28 cellular contexts compared by ENCODE assay signal in genomic region chr17:39938140-39938869, GRCh38.
A peak's percentile ranks its signal among the peaks of the same experiment; 100 is the strongest.
DNase-seq lines count a peak whose midpoint lies in the region; ATAC-seq, FAIRE-seq and TF ChIP-seq lines count a peak whose summit lies in the region.
"Had no signal": no experiment of that assay in that cellular context is flagged by ENCODE, and none has a peak within 500 bp of the region (broad histone marks: within the 10 kb centered on the region; RNA-seq: fewer than 3 reads in every experiment).

No MANE protein-coding gene starts in this region.

- H3K4me1 ChIP-seq in BLaER1 treated with 17β-estradiol and CSF1 and Interleukin-3, amounts not matched to agents 10 nM and 100 nM = peaks cover 30 to 83% (median 73%) of the 10 kb centered on the region in 10 experiments
- H3K4me1 ChIP-seq: breast epithelium, prostate gland, thyroid gland had no signal

- ATAC-seq in HG03571 (IDR thresholded peaks at IDR 0.05; ENCODE audit: unreplicated experiment) (peak; percentile 49), GM19324 (IDR thresholded peaks at IDR 0.05; ENCODE audit: low FRiP score, unreplicated experiment) (no peak)
- ATAC-seq: A549, left lobe of liver, T-cell had no signal

- H3K27me3 ChIP-seq in BLaER1 treated with 17β-estradiol and CSF1 and Interleukin-3, amounts not matched to agents 10 nM and 100 nM = no peaks in the 10 kb centered on the region
- H3K27me3 ChIP-seq: breast epithelium, SJSA1, stomach, thyroid gland had no signal

- H3K9me3 ChIP-seq in BLaER1 treated with 17β-estradiol and CSF1 and Interleukin-3, amounts not matched to agents 10 nM and 100 nM (replicated peaks in 1 of 11) = no peaks in the 10 kb centered on the region
- H3K9me3 ChIP-seq: A549, breast epithelium, neutrophil, prostate gland, SJSA1, stomach, thyroid gland had no signal

- FAIRE-seq in H54 (lab: Jason Lieb, UNC) = no peak
- FAIRE-seq: A549, RCC 7860 had no signal

- H3K4me3 ChIP-seq in BLaER1 treated with 17β-estradiol and CSF1 and Interleukin-3, amounts not matched to agents 10 nM and 100 nM = no peak overlapping the region
- H3K4me3 ChIP-seq: A549, breast epithelium, prostate gland, SJSA1, stomach, thyroid gland had no signal

- no peaks in the 10 kb centered on the region for H4K20me1 ChIP-seq in BLaER1 treated with 17β-estradiol and CSF1 and Interleukin-3, amounts not matched to agents 10 nM and 100 nM

- no peak overlapping the region for H3K9ac ChIP-seq in BLaER1 treated with 17β-estradiol and CSF1 and Interleukin-3, amounts not matched to agents 10 nM and 100 nM

- peak overlapping the region in 9 of 11 experiments; percentile 6 to 81 (median 74); a peak in 12 of 22 replicates for H3K4me2 ChIP-seq in BLaER1 treated with 17β-estradiol and CSF1 and Interleukin-3, amounts not matched to agents 10 nM and 100 nM
- H3K4me2 ChIP-seq: A549 had no signal

- in situ Hi-C loops in GM13976 (cut with MboI; ENCODE audit: low sequenced_read_pairs, unreplicated experiment) = no loop called here

- peak; percentile 51 for DNase-seq in GM13976 (ENCODE audit: low spot score)
- DNase-seq in left kidney (ENCODE audit: low read depth, low spot score) = peak; percentile 63
- no peak for DNase-seq in NOMO-1 treated with dmso at 0.1 percent for 144 hours (lab: John Stamatoyannopoulos, UW; ENCODE audit: unreplicated experiment)
- no peak for DNase-seq in H54 (ENCODE audit: insufficient read length, low spot score)
- DNase-seq in NCI-H146 (lab: John Stamatoyannopoulos, UW) = no peak
- DNase-seq: activated CD4-positive, alpha-beta T cell treated with anti-CD3 and anti-CD28 coated beads, Interleukin-2, amount 50 U/mL, for 4 hours; AML-193; amygdala; CD8-positive, alpha-beta memory T cell; hypothalamus; immature natural killer cell; mesendoderm; NCI-H1048; NCI-H187; NCI-H526 treated with DMSO at 0.1 percent for 48 hours; stomach; T-cell; thyroid gland had no signal

- no peaks in the 10 kb centered on the region for H3K36me3 ChIP-seq in BLaER1 treated with 17β-estradiol and CSF1 and Interleukin-3, amounts not matched to agents 10 nM and 100 nM
- H3K36me3 ChIP-seq: breast epithelium, neutrophil, prostate gland, SJSA1, stomach, thyroid gland had no signal

- no peak for TF ChIP-seq POLR2A in H54 (IDR thresholded peaks at IDR 0.05; ENCODE audit: low read depth, low read length)

- no peak for TF ChIP-seq CTCF in GM13976 (IDR thresholded peaks at IDR 0.05; ENCODE audit: borderline replicate concordance, control extremely low read depth, extremely low read depth, insufficient read depth, missing control alignments)

- peak overlapping the region in 2 of 11 experiments; percentile 16 to 83; a peak in 2 of 22 replicates for H3K27ac ChIP-seq in BLaER1 treated with 17β-estradiol and CSF1 and Interleukin-3, amounts not matched to agents 10 nM and 100 nM
- H3K27ac ChIP-seq: A549, breast epithelium, neutrophil, prostate gland, SJSA1, stomach, thyroid gland had no signal

Comparison
In these comparisons a context has a peak if more than half of its experiments do, and no peak if none do; other contexts are left out.
1. DNase-seq: peak in GM13976 (single experiment) and left kidney (single experiment); none in NOMO-1 treated with dmso at 0.1 percent for 144 hours (single experiment), H54 (single experiment) and NCI-H146 (single experiment).